ENCODE assay signal across 13 cellular contexts in the genomic region with DNA sequence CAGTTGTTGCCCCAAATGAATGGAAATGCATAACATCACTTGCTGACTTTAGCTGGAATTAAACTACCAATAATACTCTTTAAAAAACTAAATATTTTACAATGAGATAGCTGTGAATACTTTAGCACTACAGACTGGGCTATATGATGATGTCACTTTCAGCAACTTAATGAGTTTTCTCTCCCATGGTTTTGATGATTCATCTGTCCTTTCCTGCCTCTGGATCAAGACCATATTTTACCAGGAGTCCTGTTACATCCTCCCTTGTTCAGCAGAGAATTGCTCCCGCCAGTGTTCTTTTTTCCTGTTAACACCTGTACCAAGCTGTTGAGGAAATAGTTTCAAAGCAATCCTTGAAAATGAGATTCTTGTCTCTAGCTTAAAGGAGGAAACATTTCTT.
DNase-seq lines count a peak whose midpoint lies in the region; TF ChIP-seq lines count a peak whose summit lies in the region.
"Had no signal": no experiment of that assay in that cellular context is flagged by ENCODE, and none has a peak within 500 bp of the region (broad histone marks: within the 10 kb centered on the region; RNA-seq: fewer than 3 reads in every experiment).

No MANE protein-coding gene starts in this region.

- no peak for TF ChIP-seq EP300 in SK-N-SH (IDR thresholded peaks at IDR 0.05; ENCODE audit: borderline replicate concordance in 1 of 2, low read depth in 1 of 2, low read length in 1 of 2)

- H3K9me3 ChIP-seq in breast epithelium (no peaks in the 10 kb centered on the region), SK-N-SH (no peaks in the 10 kb centered on the region), smooth muscle cell (replicated peaks; ENCODE audit: low read depth) (no peaks in the 10 kb centered on the region)
- H3K9me3 ChIP-seq: neutrophil had no signal

- H3K79me2 ChIP-seq in SK-N-SH (ENCODE audit: insufficient read depth) (no peaks in the 10 kb centered on the region), smooth muscle cell (ENCODE audit: low read depth) (no peaks in the 10 kb centered on the region)

- intact Hi-C loops in MCF 10A (cut with micrococcal nuclease): no loop called here
- intact Hi-C loops in breast epithelium (cut with DNase I; ENCODE audit: low total_unique reads): no loop called here

- H3K9me3 Mint-ChIP-seq in MCF 10A (ENCODE audit: unreplicated experiment) (no peaks in the 10 kb centered on the region), nephron progenitor cell (peaks cover 15% of the 10 kb centered on the region)
- H3K9me3 Mint-ChIP-seq in activated CD4-positive, alpha-beta memory T cell treated with anti-CD3 and anti-CD28 coated beads, Interleukin-2, amount 10 ng/mL, durations not matched to agents 7 days and 5 days: no peaks in the 10 kb centered on the region

- no peaks in the 10 kb centered on the region for H3K4me1 ChIP-seq in breast epithelium
- H3K4me1 ChIP-seq in SK-N-SH (ENCODE audit: control insufficient read depth in 1 of 2, insufficient read depth in 2 of 2, low read depth in 1 of 2, low read length in 1 of 2): peaks cover 6 to 13% of the 10 kb centered on the region in 2 experiments; a peak in 3 of 4 replicates
- no peaks in the 10 kb centered on the region for H3K4me1 ChIP-seq in smooth muscle cell (ENCODE audit: low read depth)

- CTCF ChIA-PET in MCF 10A (lab: Yijun Ruan, JAX) (no interaction called here), SK-N-SH (lab: Yijun Ruan, JAX) (no interaction called here)
- CTCF ChIA-PET in activated CD4-positive, alpha-beta memory T cell treated with anti-CD3 and anti-CD28 coated beads, Interleukin-2, amount 10 ng/mL, durations not matched to agents 7 days and 5 days (lab: Charles Lee): no interaction called here

- peaks cover 7% of the 10 kb centered on the region for H3F3A ChIP-seq in SK-N-SH (replicated peaks; ENCODE audit: insufficient read depth)
- H3F3A ChIP-seq in smooth muscle cell (ENCODE audit: low read depth): no peaks in the 10 kb centered on the region

- 60% methylated on average over 1 of the region's 1 CpG for WGBS in SK-N-SH (ENCODE audit: low lambda C conversion rate)
- 36% methylated on average over 1 of the region's 1 CpG for WGBS in smooth muscle cell (ENCODE audit: low lambda C conversion rate)

- H2AFZ ChIP-seq in SK-N-SH (ENCODE audit: low read depth) (no peak overlapping the region; the same call in 1 of the 2 replicates), smooth muscle cell (ENCODE audit: low read depth) (peak overlapping the region; percentile 9)

- TF ChIP-seq POLR2A in breast epithelium (IDR thresholded peaks at IDR 0.05): no peak

- H4K20me1 ChIP-seq in SK-N-SH (ENCODE audit: insufficient read depth): no peaks in the 10 kb centered on the region
- H4K20me1 ChIP-seq in smooth muscle cell (ENCODE audit: low read depth): no peaks in the 10 kb centered on the region

- no peak for TF ChIP-seq RAD21 in SK-N-SH (IDR thresholded peaks at IDR 0.05; ENCODE audit: low read length)

- no peak for TF ChIP-seq CTCF in MCF 10A (IDR thresholded peaks at IDR 0.05; ENCODE audit: unreplicated experiment)
- TF ChIP-seq CTCF in breast epithelium (IDR thresholded peaks at IDR 0.05): no peak
- no peak for TF ChIP-seq CTCF in SK-N-SH (IDR thresholded peaks at IDR 0.05)
- no peak for TF ChIP-seq CTCF in smooth muscle cell (IDR thresholded peaks at IDR 0.05; ENCODE audit: borderline replicate concordance, insufficient read depth, poor library complexity, severe bottlenecking)
- TF ChIP-seq CTCF in nephron progenitor cell (IDR thresholded peaks at IDR 0.05): no peak

- H3K27ac Mint-ChIP-seq in MCF 10A (ENCODE audit: low read depth, unreplicated experiment) (no peak overlapping the region), nephron progenitor cell (no peak overlapping the region)
- no peak overlapping the region for H3K27ac Mint-ChIP-seq in activated CD4-positive, alpha-beta memory T cell treated with anti-CD3 and anti-CD28 coated beads, Interleukin-2, amount 10 ng/mL, durations not matched to agents 7 days and 5 days

- H3K4me3 Mint-ChIP-seq in MCF 10A (ENCODE audit: unreplicated experiment) (no peak overlapping the region), nephron progenitor cell (no peak overlapping the region)
- H3K4me3 Mint-ChIP-seq in activated CD4-positive, alpha-beta memory T cell treated with anti-CD3 and anti-CD28 coated beads, Interleukin-2, amount 10 ng/mL, durations not matched to agents 7 days and 5 days: no peak overlapping the region

- no peak overlapping the region for H3K9ac ChIP-seq in SK-N-SH
- no peak overlapping the region for H3K9ac ChIP-seq in smooth muscle cell (ENCODE audit: low read depth)

- no peak overlapping the region for H3K4me2 ChIP-seq in SK-N-SH
- peak overlapping the region; percentile 16 for H3K4me2 ChIP-seq in smooth muscle cell

- no TSS peak for BruUV-seq in MCF 10A (replicated peaks; lab: Mats Ljungman, UMichigan)

- H3K36me3 ChIP-seq in breast epithelium (no peaks in the 10 kb centered on the region), SK-N-SH (replicated peaks in 1 of 2; ENCODE audit: control insufficient read depth in 1 of 2, insufficient read depth in 2 of 2, low read length in 1 of 2) (no peaks in the 10 kb centered on the region), smooth muscle cell (ENCODE audit: low read depth) (no peaks in the 10 kb centered on the region)
- H3K36me3 ChIP-seq: neutrophil had no signal

- POLR2A ChIA-PET in MCF 10A (lab: Yijun Ruan, JAX) (interaction anchor here (0.6 kb wide), 1 partner anchor 17 kb away, joined by 4 read pairs; no protein-coding TSS in a partner anchor), SK-N-SH (lab: Yijun Ruan, JAX) (no interaction called here)
- POLR2A ChIA-PET in activated CD4-positive, alpha-beta memory T cell treated with anti-CD3 and anti-CD28 coated beads, Interleukin-2, amount 10 ng/mL, durations not matched to agents 7 days and 5 days (lab: Charles Lee): no interaction called here

- H3K27me3 Mint-ChIP-seq in MCF 10A (ENCODE audit: insufficient read depth, unreplicated experiment): no peaks in the 10 kb centered on the region
- no peaks in the 10 kb centered on the region for H3K27me3 Mint-ChIP-seq in activated CD4-positive, alpha-beta memory T cell treated with anti-CD3 and anti-CD28 coated beads, Interleukin-2, amount 10 ng/mL, durations not matched to agents 7 days and 5 days
- peaks cover 3% of the 10 kb centered on the region for H3K27me3 Mint-ChIP-seq in nephron progenitor cell (ENCODE audit: low read depth, poor library complexity)

- H3K36me3 Mint-ChIP-seq in MCF 10A (ENCODE audit: insufficient read depth, unreplicated experiment) (no peaks in the 10 kb centered on the region), nephron progenitor cell (ENCODE audit: low read depth) (peaks cover 10% of the 10 kb centered on the region)
- no peaks in the 10 kb centered on the region for H3K36me3 Mint-ChIP-seq in activated CD4-positive, alpha-beta memory T cell treated with anti-CD3 and anti-CD28 coated beads, Interleukin-2, amount 10 ng/mL, durations not matched to agents 7 days and 5 days (ENCODE audit: low read depth)

- DNase-seq in MCF 10A (ENCODE audit: unreplicated experiment) (peak; percentile 74), breast epithelium (ENCODE audit: low spot score in 2 of 2) (no peak), SK-N-SH (no peak), fibroblast of the conjunctiva (ENCODE audit: low read depth) (peak; percentile 74), smooth muscle cell (lab: John Stamatoyannopoulos, UW; ENCODE audit: unreplicated experiment) (no peak), nephron progenitor cell (no peak), HK-2 (ENCODE audit: unreplicated experiment) (no peak)
- no peak for DNase-seq in activated CD4-positive, alpha-beta memory T cell treated with anti-CD3 and anti-CD28 coated beads, Interleukin-2, amount 10 ng/mL, durations not matched to agents 7 days and 5 days
- DNase-seq: activated CD4-positive, CD25-positive, alpha-beta regulatory T cell; dorsolateral prefrontal cortex; NCI-H1436 had no signal

- H3K27me3 ChIP-seq in breast epithelium (no peaks in the 10 kb centered on the region), SK-N-SH (ENCODE audit: insufficient read depth) (no peaks in the 10 kb centered on the region), smooth muscle cell (ENCODE audit: low read depth) (peaks cover 4% of the 10 kb centered on the region)
- H3K27me3 ChIP-seq: neutrophil had no signal

- H3K9me2 ChIP-seq in SK-N-SH: peaks cover 4% of the 10 kb centered on the region; the same call in 1 of the 2 replicates

- H3K4me3 ChIP-seq in breast epithelium (no peak overlapping the region), SK-N-SH (ENCODE audit: low read depth in 2 of 2, low read length in 1 of 2) (no peak overlapping the region), smooth muscle cell (no peak overlapping the region)
- H3K4me3 ChIP-seq: dorsolateral prefrontal cortex had no signal

- H3K27ac ChIP-seq in breast epithelium (no peak overlapping the region), SK-N-SH (ENCODE audit: low read depth in 2 of 2, low read length in 1 of 2) (peak overlapping the region in 1 of 2 experiments; percentile 27; a peak in 2 of 4 replicates), smooth muscle cell (ENCODE audit: low read depth) (peak overlapping the region; percentile 20)
- H3K27ac ChIP-seq: dorsolateral prefrontal cortex, HL-60, neutrophil had no signal

- H3K4me1 Mint-ChIP-seq in MCF 10A (ENCODE audit: insufficient read depth, unreplicated experiment) (no peaks in the 10 kb centered on the region), nephron progenitor cell (peaks cover 40% of the 10 kb centered on the region)
- no peaks in the 10 kb centered on the region for H3K4me1 Mint-ChIP-seq in activated CD4-positive, alpha-beta memory T cell treated with anti-CD3 and anti-CD28 coated beads, Interleukin-2, amount 10 ng/mL, durations not matched to agents 7 days and 5 days

TF ChIP-seq in SK-N-SH, 30 proteins besides CTCF, POLR2A, EP300 and RAD21:
- peak; percentile 59; the same call in 1 of the 2 replicates for TF ChIP-seq FOSL2 (IDR thresholded peaks at IDR 0.05; ENCODE audit: borderline replicate concordance, low read depth)
- peak; percentile 64 for TF ChIP-seq JUND (IDR thresholded peaks at IDR 0.05)
- TF ChIP-seq TCF12 (IDR thresholded peaks at IDR 0.05): peak; percentile 46
- peak; percentile 23; the same call in 1 of the 2 replicates for TF ChIP-seq PBX3 (IDR thresholded peaks at IDR 0.05)
- TF ChIP-seq GATA2 (CRISPR knock-in tag; IDR thresholded peaks at IDR 0.05): no peak

Comparison
In these comparisons a context has a peak if more than half of its experiments do, and no peak if none do; other contexts are left out.
1. DNase-seq: peak in MCF 10A (single experiment) and fibroblast of the conjunctiva (single experiment); none in breast epithelium (0 of 2), SK-N-SH (single experiment), smooth muscle cell (single experiment), activated CD4-positive, alpha-beta memory T cell treated with anti-CD3 and anti-CD28 coated beads, Interleukin-2, amount 10 ng/mL, durations not matched to agents 7 days and 5 days (single experiment), nephron progenitor cell (single experiment) and HK-2 (single experiment).